In the genomic region with DNA sequence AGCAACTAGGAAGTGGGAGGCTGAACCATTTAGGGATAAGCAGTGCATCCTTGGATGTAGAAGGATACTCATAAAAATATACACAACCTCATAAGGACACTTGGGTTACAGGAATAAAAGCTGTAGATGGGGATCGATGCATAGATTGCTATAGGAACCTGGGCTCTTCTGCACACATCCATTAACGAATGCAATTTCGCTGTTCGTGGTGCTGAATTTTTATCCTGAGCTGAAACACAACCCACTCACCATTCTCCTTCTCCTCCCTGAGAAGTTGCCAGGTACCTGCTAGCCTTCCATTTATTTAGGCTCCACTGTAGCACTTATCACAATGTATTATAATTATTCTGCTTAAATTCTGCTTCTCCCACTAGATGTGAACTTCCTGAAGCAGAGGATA, we compare ENCODE assay signal across 19 cellular contexts.
A peak's percentile ranks its signal among the peaks of the same experiment; 100 is the strongest.
DNase-seq lines count a peak whose midpoint lies in the region; ATAC-seq, FAIRE-seq and TF ChIP-seq lines count a peak whose summit lies in the region.
"Had no signal": no experiment of that assay in that cellular context is flagged by ENCODE, and none has a peak within 500 bp of the region (broad histone marks: within the 10 kb centered on the region; RNA-seq: fewer than 3 reads in every experiment).

No MANE protein-coding gene starts in this region.

- H3K79me2 ChIP-seq in MM.1S (ENCODE audit: low read length) = no peaks in the 10 kb centered on the region

- H2AFZ ChIP-seq in MM.1S (ENCODE audit: low read length) = no peak overlapping the region

- H3K4me3 Mint-ChIP-seq in endodermal cell = no peak overlapping the region
- H3K4me3 Mint-ChIP-seq in progenitor cell of endocrine pancreas (ENCODE audit: low read depth) = no peak overlapping the region
- no peak overlapping the region for H3K4me3 Mint-ChIP-seq in effector memory CD8-positive, alpha-beta T cell
- H3K4me3 Mint-ChIP-seq: central memory CD8-positive, alpha-beta T cell had no signal

- ATAC-seq in effector memory CD8-positive, alpha-beta T cell (replicated peaks) = no peak
- ATAC-seq in left cardiac atrium = no peak
- ATAC-seq: left ventricle myocardium superior had no signal

- no peaks in the 10 kb centered on the region for H3K27me3 ChIP-seq in MM.1S (replicated peaks; ENCODE audit: insufficient read depth, low read length)
- peaks cover 16% of the 10 kb centered on the region for H3K27me3 ChIP-seq in endodermal cell (ENCODE audit: control insufficient read depth, insufficient read depth, low read length, poor library complexity, severe bottlenecking)
- H3K27me3 ChIP-seq: esophagus muscularis mucosa, testis had no signal

- H3F3A ChIP-seq in MM.1S (ENCODE audit: insufficient read depth, low read length) = no peaks in the 10 kb centered on the region

- H3K36me3 ChIP-seq in MM.1S (replicated peaks; ENCODE audit: insufficient read depth, low read length) (no peaks in the 10 kb centered on the region), endodermal cell (ENCODE audit: control insufficient read depth, insufficient read depth, low read length) (no peaks in the 10 kb centered on the region)
- H3K36me3 ChIP-seq: esophagus muscularis mucosa had no signal

- H3K9ac ChIP-seq in MM.1S (ENCODE audit: low read length) (no peak overlapping the region), endodermal cell (ENCODE audit: extremely low read depth, low read length, poor library complexity, severe bottlenecking) (no peak overlapping the region)

- H3K27ac ChIP-seq in MM.1S (ENCODE audit: low read length) (no peak overlapping the region), endodermal cell (ENCODE audit: low read depth, low read length) (no peak overlapping the region)
- H3K27ac ChIP-seq: esophagus muscularis mucosa, RWPE1, testis had no signal

- H3K27ac Mint-ChIP-seq in endodermal cell = no peak overlapping the region
- no peak overlapping the region for H3K27ac Mint-ChIP-seq in progenitor cell of endocrine pancreas
- H3K27ac Mint-ChIP-seq in effector memory CD8-positive, alpha-beta T cell = no peak overlapping the region

- H3K9me2 ChIP-seq in MM.1S (replicated peaks; ENCODE audit: insufficient read depth, low read length) = no peaks in the 10 kb centered on the region

- H3K4me1 Mint-ChIP-seq in endodermal cell (no peaks in the 10 kb centered on the region), progenitor cell of endocrine pancreas (ENCODE audit: low read depth) (no peaks in the 10 kb centered on the region)
- H3K4me1 Mint-ChIP-seq in effector memory CD8-positive, alpha-beta T cell (ENCODE audit: low read depth in 2 of 2) = no peaks in the 10 kb centered on the region
- H3K4me1 Mint-ChIP-seq: central memory CD8-positive, alpha-beta T cell had no signal

- TF ChIP-seq CTCF in MM.1S (IDR thresholded peaks at IDR 0.05; ENCODE audit: low read length) = no peak
- no peak for TF ChIP-seq CTCF in endodermal cell (conservative IDR thresholded peaks at IDR 0.05)
- no peak for TF ChIP-seq CTCF in progenitor cell of endocrine pancreas (IDR thresholded peaks at IDR 0.05; ENCODE audit: unreplicated experiment)
- TF ChIP-seq CTCF in D721Med (IDR thresholded peaks at IDR 0.05; ENCODE audit: insufficient read depth, missing control alignments) = no peak

- intact Hi-C loops in left cardiac atrium (cut with DNase I) = no loop called here

- H3K27me3 Mint-ChIP-seq in endodermal cell (ENCODE audit: insufficient read depth) (peaks cover 14% of the 10 kb centered on the region), progenitor cell of endocrine pancreas (peaks cover 17% of the 10 kb centered on the region)
- no peaks in the 10 kb centered on the region for H3K27me3 Mint-ChIP-seq in effector memory CD8-positive, alpha-beta T cell
- H3K27me3 Mint-ChIP-seq: central memory CD8-positive, alpha-beta T cell had no signal

- H3K9me3 Mint-ChIP-seq in endodermal cell (no peaks in the 10 kb centered on the region), progenitor cell of endocrine pancreas (ENCODE audit: low read depth) (no peaks in the 10 kb centered on the region)
- H3K9me3 Mint-ChIP-seq in effector memory CD8-positive, alpha-beta T cell = peaks cover 0 to 3% of the 10 kb centered on the region in 2 donors

- no peak for FAIRE-seq in D721Med (lab: Jason Lieb, UNC)

- 18 to 33% methylated on average over 4 of the region's 4 CpGs for WGBS in endodermal cell (ENCODE audit: insufficient coverage in 1 of 2, insufficient read length in 1 of 2), 2 experiments

- H3K4me3 ChIP-seq in MM.1S (ENCODE audit: low read length) = no peak overlapping the region
- H3K4me3 ChIP-seq in endodermal cell (ENCODE audit: low read length) = no peak overlapping the region
- H3K4me3 ChIP-seq: esophagus muscularis mucosa, testis had no signal

- H3K9me3 ChIP-seq in MM.1S (replicated peaks; ENCODE audit: insufficient read depth, low read length) = no peaks in the 10 kb centered on the region
- no peaks in the 10 kb centered on the region for H3K9me3 ChIP-seq in endodermal cell (ENCODE audit: control insufficient read depth, low read length)
- H3K9me3 ChIP-seq: esophagus muscularis mucosa, testis had no signal

- DNase-seq in ELF-1 (ENCODE audit: low read depth, low spot score) (peak; percentile 10), MM.1S (peak; percentile 9), endodermal cell (peak; percentile 74), progenitor cell of endocrine pancreas (ENCODE audit: low spot score, unreplicated experiment) (peak; percentile 23), D721Med (ENCODE audit: insufficient read length, low spot score) (no peak), left cardiac atrium (no peak)
- no peak for DNase-seq in effector memory CD8-positive, alpha-beta T cell
- DNase-seq: activated CD4-positive, alpha-beta T cell treated with anti-CD3 and anti-CD28 coated beads, Interleukin-2, amount 50 U/mL, for 1 hour; activated naive CD4-positive, alpha-beta T cell treated with Interleukin-2 at 50 U/mL for 16 hours; anterior cingulate cortex; HCEC 1CT; left ventricle myocardium superior; NCI-H1694; NCI-H2227 treated with DMSO at 0.1 percent for 48 hours; stimulated activated CD4-positive, alpha-beta T cell treated with anti-CD3 and anti-CD28 coated beads, Interleukin-15, amount 100 ng/mL, for 24 hours; testis had no signal

- no peak overlapping the region for H3K4me2 ChIP-seq in MM.1S (ENCODE audit: low read depth, low read length)

- no peaks in the 10 kb centered on the region for H3K4me1 ChIP-seq in MM.1S (ENCODE audit: low read length)
- no peaks in the 10 kb centered on the region for H3K4me1 ChIP-seq in endodermal cell (ENCODE audit: control insufficient read depth, insufficient read depth, low read length)
- H3K4me1 ChIP-seq: esophagus muscularis mucosa, testis had no signal

- H4K20me1 ChIP-seq in MM.1S (ENCODE audit: insufficient read depth, low read length) = no peaks in the 10 kb centered on the region

- H3K36me3 Mint-ChIP-seq in endodermal cell (ENCODE audit: low read depth) (no peaks in the 10 kb centered on the region), progenitor cell of endocrine pancreas (ENCODE audit: insufficient read depth) (no peaks in the 10 kb centered on the region)
- H3K36me3 Mint-ChIP-seq in effector memory CD8-positive, alpha-beta T cell (ENCODE audit: insufficient read depth) = no peaks in the 10 kb centered on the region

Comparison
In these comparisons a context has a peak if more than half of its experiments do, and no peak if none do; other contexts are left out.
1. DNase-seq: peak in ELF-1 (single experiment), MM.1S (single experiment), endodermal cell (single experiment) and progenitor cell of endocrine pancreas (single experiment); none in D721Med (single experiment), effector memory CD8-positive, alpha-beta T cell (0 of 3) and left cardiac atrium (single experiment).